17 cellular contexts compared by ENCODE assay signal in genomic region chr22:39284142-39284980, GRCh38. TPM values are rescaled to one million over a fixed set of nuclear protein-coding genes. Genes with fewer than 3 reads are reported as not detected.
DNase-seq lines count a peak whose midpoint lies in the region; ATAC-seq and TF ChIP-seq lines count a peak whose summit lies in the region.
"Had no signal": no experiment of that assay in that cellular context is flagged by ENCODE, and none has a peak within 500 bp of the region (broad histone marks: within the 10 kb centered on the region; RNA-seq: fewer than 3 reads in every experiment).

No MANE protein-coding gene starts in this region.

- ATAC-seq in esophagus mucosa (peak; percentile 6), HG03460 (IDR thresholded peaks at IDR 0.05; ENCODE audit: unreplicated experiment) (no peak)
- ATAC-seq: T-helper 17 cell had no signal

- H3K4me1 Mint-ChIP-seq in nephron: peaks cover 12% of the 10 kb centered on the region

- H3K9ac ChIP-seq in colonic mucosa (ENCODE audit: low read depth in 2 of 2, low read length in 2 of 2): no peak overlapping the region

- peaks cover 8% of the 10 kb centered on the region for H3K9me3 Mint-ChIP-seq in nephron
- H3K9me3 Mint-ChIP-seq: activated naive CD8-positive, alpha-beta T cell treated with anti-CD3 and anti-CD28 coated beads, Interleukin-2, amount 10 ng/mL, durations not matched to agents 7 days and 5 days; central memory CD8-positive, alpha-beta T cell had no signal

- TF ChIP-seq CTCF in cardiac muscle cell (IDR thresholded peaks at IDR 0.05; ENCODE audit: low read depth, low read length) (no peak), nephron (IDR thresholded peaks at IDR 0.05; ENCODE audit: unreplicated experiment in 3 of 3) (no peak), uterus (IDR thresholded peaks at IDR 0.05) (no peak), colonic mucosa (IDR thresholded peaks at IDR 0.05) (no peak)

- H3K36me3 ChIP-seq in cardiac muscle cell: no peaks in the 10 kb centered on the region
- no peaks in the 10 kb centered on the region for H3K36me3 ChIP-seq in uterus
- no peaks in the 10 kb centered on the region for H3K36me3 ChIP-seq in colonic mucosa

- H3K9me3 ChIP-seq in cardiac muscle cell (ENCODE audit: low read depth) (no peaks in the 10 kb centered on the region), uterus (no peaks in the 10 kb centered on the region), colonic mucosa (no peaks in the 10 kb centered on the region)
- H3K9me3 ChIP-seq: testis had no signal

- no peak overlapping the region for H3K4me3 ChIP-seq in cardiac muscle cell
- no peak overlapping the region for H3K4me3 ChIP-seq in uterus
- no peak overlapping the region for H3K4me3 ChIP-seq in colonic mucosa
- H3K4me3 ChIP-seq: hepatocyte, testis had no signal

- no peak for TF ChIP-seq POLR2A in uterus (IDR thresholded peaks at IDR 0.05)

- DNase-seq in cardiac muscle cell (ENCODE audit: low read depth in 1 of 2, low spot score in 1 of 2): no peak
- no peak for DNase-seq in cardiac septum (ENCODE audit: low spot score)
- no peak for DNase-seq in uterus
- no peak for DNase-seq in colonic mucosa
- no peak for DNase-seq in HUDEP-2 (lab: John Stamatoyannopoulos, UW; ENCODE audit: unreplicated experiment in 76 of 76)
- DNase-seq: activated CD4-positive, alpha-beta T cell treated with anti-CD3 and anti-CD28 coated beads for 1 hour; activated naive CD8-positive, alpha-beta T cell treated with anti-CD3 and anti-CD28 coated beads, Interleukin-2, amount 10 ng/mL, durations not matched to agents 7 days and 5 days; activated T-cell treated with anti-CD3 and anti-CD28 coated beads for 4 hours; NCI-H1930; RPMI8226; T-helper 17 cell; testis had no signal

- H3K4me1 ChIP-seq in cardiac muscle cell (ENCODE audit: low read depth): peaks cover 17% of the 10 kb centered on the region
- no peaks in the 10 kb centered on the region for H3K4me1 ChIP-seq in uterus
- H3K4me1 ChIP-seq in colonic mucosa: no peaks in the 10 kb centered on the region

- peak overlapping the region; percentile 88 for H3K27ac ChIP-seq in cardiac muscle cell
- H3K27ac ChIP-seq in uterus: peak overlapping the region; percentile 37 to 67
- H3K27ac ChIP-seq in colonic mucosa: no peak overlapping the region
- H3K27ac ChIP-seq: hepatocyte, testis had no signal

- H3K27me3 ChIP-seq in cardiac muscle cell (no peaks in the 10 kb centered on the region), uterus (no peaks in the 10 kb centered on the region), colonic mucosa (no peaks in the 10 kb centered on the region)
- H3K27me3 ChIP-seq: hepatocyte, testis had no signal

- H3K27me3 Mint-ChIP-seq in nephron (ENCODE audit: low read depth): peaks cover 5% of the 10 kb centered on the region
- H3K27me3 Mint-ChIP-seq: central memory CD8-positive, alpha-beta T cell; T-helper 17 cell had no signal

- H3K4me3 Mint-ChIP-seq in nephron: no peak overlapping the region
- H3K4me3 Mint-ChIP-seq: activated naive CD8-positive, alpha-beta T cell treated with anti-CD3 and anti-CD28 coated beads, Interleukin-2, amount 10 ng/mL, durations not matched to agents 7 days and 5 days; central memory CD8-positive, alpha-beta T cell; T-helper 17 cell had no signal

- H3K27ac Mint-ChIP-seq in nephron: peak overlapping the region in 2 of 3 experiments; percentile 20 to 74
- H3K27ac Mint-ChIP-seq: activated naive CD8-positive, alpha-beta T cell treated with anti-CD3 and anti-CD28 coated beads, Interleukin-2, amount 10 ng/mL, durations not matched to agents 7 days and 5 days; T-helper 17 cell had no signal

- intact Hi-C loops in cardiac septum (cut with DNase I): no loop called here
- intact Hi-C loops in uterus (cut with DNase I; ENCODE audit: low total_unique reads): no loop called here
- intact Hi-C loops in colonic mucosa (cut with DNase I): no loop called here

- H3K36me3 Mint-ChIP-seq in nephron (ENCODE audit: low read depth): no peaks in the 10 kb centered on the region
- H3K36me3 Mint-ChIP-seq: activated naive CD8-positive, alpha-beta T cell treated with anti-CD3 and anti-CD28 coated beads, Interleukin-2, amount 10 ng/mL, durations not matched to agents 7 days and 5 days had no signal

RNA-seq across cellular contexts. Expression of gene RPL3, which starts 35.1 kb away (rescaled TPM):
- 2,304 and 2,959 TPM in 2 replicates for total RNA-seq in cardiac muscle cell
- 1,107 and 1,423 TPM in 2 replicates for polyA plus RNA-seq in cardiac muscle cell
- total RNA-seq in cardiac septum: 317 TPM
- total RNA-seq in esophagus mucosa: 1,774 TPM
- total RNA-seq in uterus: 1,000 to 10,000 TPM; 1,498 to 2,840 (median 2,333) TPM
- 1,000 to 10,000 TPM; 1,796 to 1,829 TPM for total RNA-seq in colonic mucosa

RNA-seq across cellular contexts. Expression of gene PDGFB, which starts 39.6 kb away (rescaled TPM):
- total RNA-seq in cardiac muscle cell: 15.3 and 18.2 TPM in 2 replicates
- polyA plus RNA-seq in cardiac muscle cell: 8.6 and 9.8 TPM in 2 replicates
- total RNA-seq in cardiac septum: 21.2 TPM
- total RNA-seq in esophagus mucosa: 0.96 TPM
- total RNA-seq in uterus: 10 to 100 TPM in 1 of 4 donors, 1 to 10 TPM in 3; 2.0 to 24.8 (median 5.6) TPM
- total RNA-seq in colonic mucosa: 1 to 10 TPM; 1.9 to 5.6 TPM
